Comparison of ENCODE assay signal across 1 cellular context in the genomic region with DNA sequence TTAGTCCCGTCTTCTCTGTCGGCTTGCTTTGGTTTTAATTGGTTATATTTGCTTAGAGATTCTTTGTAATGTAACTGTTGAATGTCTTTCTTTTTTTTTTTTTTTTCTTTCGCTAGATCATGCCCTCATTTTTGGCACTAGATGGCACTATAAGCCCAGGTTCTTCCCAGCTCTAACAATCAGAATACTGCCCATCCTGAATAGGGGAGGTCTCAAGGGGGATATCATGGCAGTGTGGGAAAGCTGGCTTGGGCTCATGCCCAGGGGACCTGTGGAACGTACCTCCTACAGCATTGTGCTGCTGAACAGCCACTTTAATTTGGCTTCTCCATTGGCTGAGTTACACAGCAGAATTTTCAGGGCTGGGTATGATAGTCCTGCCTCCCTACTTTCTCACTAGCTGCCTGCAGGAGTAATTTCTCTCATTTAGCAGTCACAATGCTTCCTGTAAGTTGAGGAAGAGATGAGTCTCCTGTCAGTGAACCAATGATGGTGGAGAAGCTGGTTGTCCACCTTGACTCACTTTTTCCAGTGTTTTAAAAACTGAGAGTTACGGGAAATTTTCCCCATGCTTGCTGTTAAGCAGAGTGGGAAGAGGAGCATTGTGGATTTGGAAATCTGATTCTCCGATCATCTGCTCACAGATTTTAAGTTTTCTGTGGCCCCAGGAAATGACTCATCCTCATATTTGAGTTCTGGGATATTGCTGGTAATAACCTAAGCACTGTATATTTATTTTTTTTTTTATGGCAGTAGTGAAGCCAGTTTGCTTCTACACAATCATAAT.
TF ChIP-seq lines count a peak whose summit lies in the region.

No MANE protein-coding gene starts in this region.

TF ChIP-seq in HepG2, 621 proteins besides CTCF, POLR2A, EP300 and RAD21 (continued from another document and continues in another):
- no peak for TF ChIP-seq CREM (IDR thresholded peaks at IDR 0.05)
- no peak for TF ChIP-seq CREM (CRISPR knock-in tag; IDR thresholded peaks at IDR 0.05)
- peak; percentile 95 for TF ChIP-seq SMC3 (IDR thresholded peaks at IDR 0.05; ENCODE audit: low read length)
- TF ChIP-seq GZF1 (CRISPR knock-in tag; IDR thresholded peaks at IDR 0.05), result no peak
- no peak for TF ChIP-seq E2F1 (CRISPR knock-in tag; IDR thresholded peaks at IDR 0.05)
- TF ChIP-seq, protein P1, sequence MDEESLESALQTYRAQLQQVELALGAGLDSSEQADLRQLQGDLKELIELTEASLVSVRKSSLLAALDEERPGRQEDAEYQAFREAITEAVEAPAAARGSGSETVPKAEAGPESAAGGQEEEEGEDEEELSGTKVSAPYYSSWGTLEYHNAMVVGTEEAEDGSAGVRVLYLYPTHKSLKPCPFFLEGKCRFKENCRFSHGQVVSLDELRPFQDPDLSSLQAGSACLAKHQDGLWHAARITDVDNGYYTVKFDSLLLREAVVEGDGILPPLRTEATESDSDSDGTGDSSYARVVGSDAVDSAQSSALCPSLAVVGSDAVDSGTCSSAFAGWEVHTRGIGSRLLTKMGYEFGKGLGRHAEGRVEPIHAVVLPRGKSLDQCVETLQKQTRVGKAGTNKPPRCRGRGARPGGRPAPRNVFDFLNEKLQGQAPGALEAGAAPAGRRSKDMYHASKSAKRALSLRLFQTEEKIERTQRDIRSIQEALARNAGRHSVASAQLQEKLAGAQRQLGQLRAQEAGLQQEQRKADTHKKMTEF (CRISPR knock-in tag; IDR thresholded peaks at IDR 0.05), result no peak
- no peak for TF ChIP-seq NONO (IDR thresholded peaks at IDR 0.05)
- TF ChIP-seq NONO (CRISPR knock-in tag; conservative IDR thresholded peaks at IDR 0.05), result no peak
- no peak for TF ChIP-seq ZNF616 (CRISPR knock-in tag; IDR thresholded peaks at IDR 0.05; ENCODE audit: low read depth)
- TF ChIP-seq ZBTB21 (CRISPR knock-in tag; IDR thresholded peaks at IDR 0.05), result no peak
- TF ChIP-seq BRD4 (CRISPR knock-in tag; IDR thresholded peaks at IDR 0.05), result no peak
- TF ChIP-seq, protein P2, sequence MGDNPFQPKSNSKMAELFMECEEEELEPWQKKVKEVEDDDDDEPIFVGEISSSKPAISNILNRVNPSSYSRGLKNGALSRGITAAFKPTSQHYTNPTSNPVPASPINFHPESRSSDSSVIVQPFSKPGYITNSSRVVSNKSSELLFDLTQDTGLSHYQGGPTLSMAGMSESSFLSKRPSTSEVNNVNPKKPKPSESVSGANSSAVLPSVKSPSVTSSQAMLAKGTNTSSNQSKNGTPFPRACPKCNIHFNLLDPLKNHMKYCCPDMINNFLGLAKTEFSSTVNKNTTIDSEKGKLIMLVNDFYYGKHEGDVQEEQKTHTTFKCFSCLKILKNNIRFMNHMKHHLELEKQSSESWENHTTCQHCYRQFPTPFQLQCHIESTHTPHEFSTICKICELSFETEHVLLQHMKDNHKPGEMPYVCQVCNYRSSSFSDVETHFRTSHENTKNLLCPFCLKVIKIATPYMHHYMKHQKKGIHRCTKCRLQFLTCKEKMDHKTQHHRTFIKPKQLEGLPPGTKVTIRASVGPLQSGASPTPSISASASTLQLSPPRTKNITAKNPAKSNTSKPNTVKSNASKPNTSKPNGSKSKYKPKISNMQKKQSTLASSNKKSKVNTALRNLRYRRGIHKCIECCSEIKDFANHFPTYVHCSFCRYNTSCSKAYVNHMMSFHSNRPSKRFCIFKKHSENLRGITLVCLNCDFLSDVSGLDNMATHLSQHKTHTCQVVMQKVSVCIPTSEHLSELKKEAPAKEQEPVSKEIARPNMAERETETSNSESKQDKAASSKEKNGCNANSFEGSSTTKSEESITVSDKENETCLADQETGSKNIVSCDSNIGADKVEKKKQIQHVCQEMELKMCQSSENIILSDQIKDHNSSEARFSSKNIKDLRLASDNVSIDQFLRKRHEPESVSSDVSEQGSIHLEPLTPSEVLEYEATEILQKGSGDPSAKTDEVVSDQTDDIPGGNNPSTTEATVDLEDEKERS (CRISPR knock-in tag; IDR thresholded peaks at IDR 0.05), result peak; percentile 84; the same call in 1 of the 2 replicates
- no peak for TF ChIP-seq RARG (CRISPR knock-in tag; IDR thresholded peaks at IDR 0.05; ENCODE audit: low read depth)
- no peak for TF ChIP-seq ZNF3 (CRISPR knock-in tag; IDR thresholded peaks at IDR 0.05)
- TF ChIP-seq ZBTB7B (CRISPR knock-in tag; IDR thresholded peaks at IDR 0.05), result no peak
- TF ChIP-seq PATZ1 (CRISPR knock-in tag; IDR thresholded peaks at IDR 0.05), result no peak
- no peak for TF ChIP-seq ZNF660 (CRISPR knock-in tag; IDR thresholded peaks at IDR 0.05; ENCODE audit: borderline replicate concordance, low read depth)
- no peak for TF ChIP-seq ZNF207 (IDR thresholded peaks at IDR 0.05; ENCODE audit: borderline replicate concordance)
- TF ChIP-seq AHR (CRISPR knock-in tag; IDR thresholded peaks at IDR 0.05), result no peak
- TF ChIP-seq, protein P3, sequence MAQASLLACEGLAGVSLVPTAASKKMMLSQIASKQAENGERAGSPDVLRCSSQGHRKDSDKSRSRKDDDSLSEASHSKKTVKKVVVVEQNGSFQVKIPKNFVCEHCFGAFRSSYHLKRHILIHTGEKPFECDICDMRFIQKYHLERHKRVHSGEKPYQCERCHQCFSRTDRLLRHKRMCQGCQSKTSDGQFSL (CRISPR knock-in tag; IDR thresholded peaks at IDR 0.05), result no peak
- no peak for TF ChIP-seq SRSF4 (IDR thresholded peaks at IDR 0.05; ENCODE audit: low read depth, low read length, poor library complexity, severe bottlenecking)
- TF ChIP-seq ZNF24 (IDR thresholded peaks at IDR 0.05), result no peak
- TF ChIP-seq NBN (conservative IDR thresholded peaks at IDR 0.05), result no peak
- TF ChIP-seq DMAP1 (CRISPR knock-in tag; IDR thresholded peaks at IDR 0.05), result no peak
- TF ChIP-seq ZNF484 (CRISPR knock-in tag; IDR thresholded peaks at IDR 0.05; ENCODE audit: borderline replicate concordance, low read depth), result no peak
- TF ChIP-seq MLXIP (CRISPR knock-in tag; IDR thresholded peaks at IDR 0.05; ENCODE audit: borderline replicate concordance), result no peak
- TF ChIP-seq FOXM1 (CRISPR knock-in tag; IDR thresholded peaks at IDR 0.05), result no peak
- TF ChIP-seq ZKSCAN8 (CRISPR knock-in tag; IDR thresholded peaks at IDR 0.05; ENCODE audit: borderline replicate concordance), result 0 out of 2 replicates have a peak, but pooled peaks have one; percentile 32
- TF ChIP-seq HOXA7 (CRISPR knock-in tag; IDR thresholded peaks at IDR 0.05), result no peak
- no peak for TF ChIP-seq ZNF263 (CRISPR knock-in tag; IDR thresholded peaks at IDR 0.05)
- TF ChIP-seq SP5 (CRISPR knock-in tag; IDR thresholded peaks at IDR 0.05; ENCODE audit: borderline replicate concordance, low read depth), result no peak
- TF ChIP-seq, protein P4, sequence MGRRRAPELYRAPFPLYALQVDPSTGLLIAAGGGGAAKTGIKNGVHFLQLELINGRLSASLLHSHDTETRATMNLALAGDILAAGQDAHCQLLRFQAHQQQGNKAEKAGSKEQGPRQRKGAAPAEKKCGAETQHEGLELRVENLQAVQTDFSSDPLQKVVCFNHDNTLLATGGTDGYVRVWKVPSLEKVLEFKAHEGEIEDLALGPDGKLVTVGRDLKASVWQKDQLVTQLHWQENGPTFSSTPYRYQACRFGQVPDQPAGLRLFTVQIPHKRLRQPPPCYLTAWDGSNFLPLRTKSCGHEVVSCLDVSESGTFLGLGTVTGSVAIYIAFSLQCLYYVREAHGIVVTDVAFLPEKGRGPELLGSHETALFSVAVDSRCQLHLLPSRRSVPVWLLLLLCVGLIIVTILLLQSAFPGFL (CRISPR knock-in tag; IDR thresholded peaks at IDR 0.05), result no peak
- TF ChIP-seq YEATS2 (CRISPR knock-in tag; IDR thresholded peaks at IDR 0.05; ENCODE audit: borderline replicate concordance), result no peak
- TF ChIP-seq MIER2 (CRISPR knock-in tag; IDR thresholded peaks at IDR 0.05), result no peak
- no peak for TF ChIP-seq EHMT2 (IDR thresholded peaks at IDR 0.05; ENCODE audit: borderline replicate concordance, low read depth, low read length)
- TF ChIP-seq, protein P5, sequence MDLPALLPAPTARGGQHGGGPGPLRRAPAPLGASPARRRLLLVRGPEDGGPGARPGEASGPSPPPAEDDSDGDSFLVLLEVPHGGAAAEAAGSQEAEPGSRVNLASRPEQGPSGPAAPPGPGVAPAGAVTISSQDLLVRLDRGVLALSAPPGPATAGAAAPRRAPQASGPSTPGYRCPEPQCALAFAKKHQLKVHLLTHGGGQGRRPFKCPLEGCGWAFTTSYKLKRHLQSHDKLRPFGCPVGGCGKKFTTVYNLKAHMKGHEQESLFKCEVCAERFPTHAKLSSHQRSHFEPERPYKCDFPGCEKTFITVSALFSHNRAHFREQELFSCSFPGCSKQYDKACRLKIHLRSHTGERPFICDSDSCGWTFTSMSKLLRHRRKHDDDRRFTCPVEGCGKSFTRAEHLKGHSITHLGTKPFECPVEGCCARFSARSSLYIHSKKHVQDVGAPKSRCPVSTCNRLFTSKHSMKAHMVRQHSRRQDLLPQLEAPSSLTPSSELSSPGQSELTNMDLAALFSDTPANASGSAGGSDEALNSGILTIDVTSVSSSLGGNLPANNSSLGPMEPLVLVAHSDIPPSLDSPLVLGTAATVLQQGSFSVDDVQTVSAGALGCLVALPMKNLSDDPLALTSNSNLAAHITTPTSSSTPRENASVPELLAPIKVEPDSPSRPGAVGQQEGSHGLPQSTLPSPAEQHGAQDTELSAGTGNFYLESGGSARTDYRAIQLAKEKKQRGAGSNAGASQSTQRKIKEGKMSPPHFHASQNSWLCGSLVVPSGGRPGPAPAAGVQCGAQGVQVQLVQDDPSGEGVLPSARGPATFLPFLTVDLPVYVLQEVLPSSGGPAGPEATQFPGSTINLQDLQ (CRISPR knock-in tag; IDR thresholded peaks at IDR 0.05), result no peak
- no peak for TF ChIP-seq ISL2 (CRISPR knock-in tag; IDR thresholded peaks at IDR 0.05)
- TF ChIP-seq ZSCAN31 (CRISPR knock-in tag; IDR thresholded peaks at IDR 0.05; ENCODE audit: low read depth), result no peak
- TF ChIP-seq PHF8 (CRISPR knock-in tag; IDR thresholded peaks at IDR 0.05), result no peak
- 0 out of 2 replicates have a peak, but pooled peaks have one; percentile 47 for TF ChIP-seq TOPORS (CRISPR knock-in tag; IDR thresholded peaks at IDR 0.05)
- TF ChIP-seq ZNF713 (CRISPR knock-in tag; IDR thresholded peaks at IDR 0.05), result no peak
- no peak for TF ChIP-seq ELF3 (CRISPR knock-in tag; IDR thresholded peaks at IDR 0.05)
- peak; percentile 96 for TF ChIP-seq ZNF362 (CRISPR knock-in tag; IDR thresholded peaks at IDR 0.05; ENCODE audit: borderline replicate concordance)
- 0 out of 2 replicates have a peak, but pooled peaks have one; percentile 10 for TF ChIP-seq NFYC (CRISPR knock-in tag; IDR thresholded peaks at IDR 0.05)
- no peak for TF ChIP-seq ZNF543 (CRISPR knock-in tag; IDR thresholded peaks at IDR 0.05)
- no peak for TF ChIP-seq SSRP1 (CRISPR knock-in tag; IDR thresholded peaks at IDR 0.05)
- no peak for TF ChIP-seq HOXA9 (CRISPR knock-in tag; IDR thresholded peaks at IDR 0.05; ENCODE audit: borderline replicate concordance)
- TF ChIP-seq ZNF891 (CRISPR knock-in tag; IDR thresholded peaks at IDR 0.05), result no peak
- no peak for TF ChIP-seq ZNF431 (CRISPR knock-in tag; IDR thresholded peaks at IDR 0.05; ENCODE audit: borderline replicate concordance, low read depth)
- no peak for TF ChIP-seq HDAC2 (CRISPR knock-in tag; IDR thresholded peaks at IDR 0.05)
- no peak for TF ChIP-seq PCBP1 (IDR thresholded peaks at IDR 0.05; ENCODE audit: borderline replicate concordance, low read depth, low read length)
